18 cellular contexts compared by ENCODE assay signal in genomic region chr5:1017056-1017455, GRCh38. TPM values are rescaled to one million over a fixed set of nuclear protein-coding genes. Genes with fewer than 3 reads are reported as not detected.
A peak's percentile ranks its signal among the peaks of the same experiment; 100 is the strongest.
DNase-seq lines count a peak whose midpoint lies in the region; ATAC-seq, FAIRE-seq and TF ChIP-seq lines count a peak whose summit lies in the region.
"Had no signal": no experiment of that assay in that cellular context is flagged by ENCODE, and none has a peak within 500 bp of the region (broad histone marks: within the 10 kb centered on the region; RNA-seq: fewer than 3 reads in every experiment).

No MANE protein-coding gene starts in this region.

- no peak for ATAC-seq in GM23338
- ATAC-seq: HCT116 had no signal

- no peak overlapping the region for H3K56ac ChIP-seq in H1 (replicated peaks; ENCODE audit: insufficient read length, low read depth, low read length)

- peak; percentile 10 for DNase-seq in left ventricle myocardium inferior
- no peak for DNase-seq in cardiac septum (ENCODE audit: low spot score)
- no peak for DNase-seq in GM23338 (ENCODE audit: low spot score)
- DNase-seq in H1 (ENCODE audit: low read depth in 1 of 2, low spot score in 2 of 2) = no peak
- DNase-seq in neuronal stem cell (ENCODE audit: low spot score) = no peak
- DNase-seq in SKM-1 (lab: John Stamatoyannopoulos, UW; ENCODE audit: unreplicated experiment) = no peak
- DNase-seq in activated effector memory CD4-positive, alpha-beta T cell treated with anti-CD3 and anti-CD28 coated beads, Interleukin-2, amount 50 U/mL, for 16 hours = no peak
- no peak for DNase-seq in cortex of kidney (lab: John Stamatoyannopoulos, UW)
- DNase-seq: 8988T; AML-193; CD4-positive, CD25-positive, alpha-beta regulatory T cell; DMS53; GF-D8 had no signal

- H3K4me1 ChIP-seq in left ventricle myocardium inferior (peaks cover 7% of the 10 kb centered on the region), GM23338 (ENCODE audit: insufficient read depth) (no peaks in the 10 kb centered on the region; the same call in 1 of the 2 replicates), H1 (replicated peaks in 1 of 4; ENCODE audit: control insufficient read depth in 3 of 4, insufficient read depth in 4 of 4, low read length in 3 of 4) (peaks cover 0 to 12% (median 5%) of the 10 kb centered on the region in 4 experiments; a peak in 4 of 7 replicates), neuronal stem cell (ENCODE audit: control insufficient read depth in 2 of 2, insufficient read depth in 1 of 2, low read depth in 1 of 2, low read length in 2 of 2) (peaks cover 10 to 11% of the 10 kb centered on the region in 2 donors)

- no peak for TF ChIP-seq RAD21 in H1 (IDR thresholded peaks at IDR 0.05 in 1 of 2, conservative IDR thresholded peaks at IDR 0.05 in 1 of 2; ENCODE audit: low read depth in 2 of 2, low read length in 2 of 2)

- H3K27ac ChIP-seq in left ventricle myocardium inferior (replicated peaks) (no peak overlapping the region), GM23338 (ENCODE audit: low read depth) (no peak overlapping the region), H1 (ENCODE audit: low read depth, low read length) (no peak overlapping the region), neuronal stem cell (replicated peaks; ENCODE audit: low read length) (no peak overlapping the region)
- H3K27ac ChIP-seq: BLaER1 treated with 17β-estradiol and CSF1 and Interleukin-3, amounts not matched to agents 10 nM and 100 nM; HL-60 had no signal

- no peaks in the 10 kb centered on the region; the same call in 1 of the 2 replicates for H3F3A ChIP-seq in GM23338 (replicated peaks; ENCODE audit: low read depth)

- no peak overlapping the region for H3K4me3 Mint-ChIP-seq in GM23338
- H3K4me3 Mint-ChIP-seq: CD4-positive, CD25-positive, alpha-beta regulatory T cell had no signal

- H3K4ac ChIP-seq in H1 (replicated peaks; ENCODE audit: insufficient read length, low read depth, low read length) (no peak overlapping the region), neuronal stem cell (ENCODE audit: low read length) (no peak overlapping the region)

- H3K36me3 ChIP-seq in left ventricle myocardium inferior (no peaks in the 10 kb centered on the region), GM23338 (ENCODE audit: insufficient read depth) (no peaks in the 10 kb centered on the region), H1 (ENCODE audit: control insufficient read depth in 2 of 4, insufficient read depth in 4 of 4, low read length in 3 of 4) (no peaks in the 10 kb centered on the region), neuronal stem cell (replicated peaks in 1 of 2; ENCODE audit: control insufficient read depth in 2 of 2, insufficient read depth in 2 of 2, low read length in 2 of 2) (no peaks in the 10 kb centered on the region)

- no peaks in the 10 kb centered on the region for H4K20me1 ChIP-seq in GM23338 (replicated peaks; ENCODE audit: insufficient read depth)
- peaks cover 0 to 5% of the 10 kb centered on the region in 2 experiments for H4K20me1 ChIP-seq in H1 (replicated peaks in 1 of 2; ENCODE audit: control insufficient read depth in 1 of 2, insufficient read depth in 2 of 2, low read length in 2 of 2)

- no peak for TF ChIP-seq POLR2A in H1 (IDR thresholded peaks at IDR 0.05; ENCODE audit: control extremely low read depth in 1 of 2, low read depth in 2 of 2, low read length in 2 of 2)

- H4K91ac ChIP-seq in H1 (replicated peaks; ENCODE audit: insufficient read length, low read length) (no peak overlapping the region), neuronal stem cell (ENCODE audit: low read depth, low read length, poor library complexity) (no peak overlapping the region)

- POLR2A ChIA-PET in H1 (lab: Charles Lee; ENCODE audit: partially characterized antibody) = no interaction called here

- H3K23ac ChIP-seq in H1 (ENCODE audit: insufficient read length) (no peak overlapping the region), neuronal stem cell (ENCODE audit: low read depth, low read length, poor library complexity) (no peak overlapping the region)

- peak overlapping the region; percentile 66; the same call in 1 of the 2 replicates for H3K27ac Mint-ChIP-seq in GM23338
- H3K27ac Mint-ChIP-seq: CD4-positive, CD25-positive, alpha-beta regulatory T cell had no signal

- no peak for TF ChIP-seq EP300 in H1 (IDR thresholded peaks at IDR 0.05; ENCODE audit: borderline replicate concordance in 1 of 2, low read depth in 2 of 2, low read length in 2 of 2)

- H3K27me3 ChIP-seq in left ventricle myocardium inferior (ENCODE audit: low read depth) = no peaks in the 10 kb centered on the region
- H3K27me3 ChIP-seq in GM23338 (ENCODE audit: insufficient read depth) = no peaks in the 10 kb centered on the region
- H3K27me3 ChIP-seq in H1 (replicated peaks in 1 of 4; ENCODE audit: control insufficient read depth in 3 of 4, extremely low read depth in 1 of 4, insufficient read depth in 3 of 4, low read length in 3 of 4) = no peaks in the 10 kb centered on the region
- no peaks in the 10 kb centered on the region for H3K27me3 ChIP-seq in neuronal stem cell (ENCODE audit: control insufficient read depth in 3 of 3, insufficient read depth in 3 of 3, low read depth in 1 of 3, low read length in 3 of 3)

- no peak overlapping the region for H2AK5ac ChIP-seq in H1 (ENCODE audit: low read depth, low read length)
- H2AK5ac ChIP-seq in neuronal stem cell (ENCODE audit: low read depth, low read length) = no peak overlapping the region

- peaks cover 12% of the 10 kb centered on the region for H3K4me1 Mint-ChIP-seq in GM23338
- H3K4me1 Mint-ChIP-seq: CD4-positive, CD25-positive, alpha-beta regulatory T cell had no signal

- CTCF ChIA-PET in H1 (lab: Charles Lee; ENCODE audit: partially characterized antibody) = interaction anchor here (0.9 to 3.6 kb wide), 5 partner anchors 10 to 157 kb away, joined by 3 to 22 read pairs (median 5); partner anchors contain the start of gene NKD2

- H3K14ac ChIP-seq in H1 (ENCODE audit: insufficient read length) (no peak overlapping the region), neuronal stem cell (ENCODE audit: low read length) (no peak overlapping the region)

- TF ChIP-seq CTCF in left ventricle myocardium inferior (IDR thresholded peaks at IDR 0.05; ENCODE audit: borderline replicate concordance) = no peak
- no peak for TF ChIP-seq CTCF in GM23338 (conservative IDR thresholded peaks at IDR 0.05; ENCODE audit: low read depth in 2 of 2)
- TF ChIP-seq CTCF in H1 (IDR thresholded peaks at IDR 0.05; ENCODE audit: control extremely low read depth in 1 of 3, insufficient read depth in 1 of 3, low read depth in 1 of 3, low read length in 3 of 3) = no peak

- H3K4me3 ChIP-seq in left ventricle myocardium inferior (no peak overlapping the region), GM23338 (no peak overlapping the region), H1 (ENCODE audit: extremely low read depth in 1 of 4, insufficient read depth in 2 of 4, low read depth in 3 of 4, low read length in 4 of 4) (no peak overlapping the region), neuronal stem cell (ENCODE audit: low read length in 2 of 2) (no peak overlapping the region)
- H3K4me3 ChIP-seq: BLaER1 treated with 17β-estradiol and CSF1 and Interleukin-3, amounts not matched to agents 10 nM and 100 nM had no signal

- no peaks in the 10 kb centered on the region for H3K9me2 ChIP-seq in GM23338 (ENCODE audit: insufficient read depth)

- H3K9me3 ChIP-seq in left ventricle myocardium inferior (replicated peaks) (no peaks in the 10 kb centered on the region), H1 (ENCODE audit: insufficient read depth in 2 of 2, low read depth in 1 of 2, low read length in 1 of 2) (no peaks in the 10 kb centered on the region), neuronal stem cell (replicated peaks in 1 of 2; ENCODE audit: control insufficient read depth in 2 of 2, insufficient read depth in 1 of 2, low read depth in 1 of 2, low read length in 2 of 2) (no peaks in the 10 kb centered on the region)
- H3K9me3 ChIP-seq: BLaER1 treated with 17β-estradiol and CSF1 and Interleukin-3, amounts not matched to agents 10 nM and 100 nM had no signal

- H2AFZ ChIP-seq in GM23338 = no peak overlapping the region
- no peak overlapping the region for H2AFZ ChIP-seq in H1 (ENCODE audit: low read length)
- no peak overlapping the region for H2AFZ ChIP-seq in neuronal stem cell (ENCODE audit: low read length)

- no peak for FAIRE-seq in H1 (lab: Jason Lieb, UNC)
- FAIRE-seq: GM19239, H54 had no signal

- no peak overlapping the region for H3K9ac ChIP-seq in H1 (replicated peaks in 1 of 4; ENCODE audit: extremely low read depth in 1 of 4, low read depth in 3 of 4, low read length in 3 of 4)
- H3K9ac ChIP-seq in neuronal stem cell (ENCODE audit: low read depth, low read length, poor library complexity) = no peak overlapping the region
- H3K9ac ChIP-seq: BLaER1 treated with 17β-estradiol and CSF1 and Interleukin-3, amounts not matched to agents 10 nM and 100 nM had no signal

- no peaks in the 10 kb centered on the region; the same call in 2 of the 3 replicates for H3K36me3 Mint-ChIP-seq in GM23338 (ENCODE audit: low read depth)
- H3K36me3 Mint-ChIP-seq: CD4-positive, CD25-positive, alpha-beta regulatory T cell had no signal

- no peak overlapping the region for H2BK120ac ChIP-seq in H1 (replicated peaks; ENCODE audit: low read depth, low read length)
- H2BK120ac ChIP-seq in neuronal stem cell (ENCODE audit: low read depth, low read length) = no peak overlapping the region

- no peak overlapping the region for H2BK5ac ChIP-seq in H1 (ENCODE audit: low read depth, low read length)
- peak overlapping the region; percentile 30 for H2BK5ac ChIP-seq in neuronal stem cell (ENCODE audit: low read length)

- no peaks in the 10 kb centered on the region for H3K79me2 ChIP-seq in GM23338 (replicated peaks; ENCODE audit: insufficient read depth)
- H3K79me2 ChIP-seq in H1 (ENCODE audit: control insufficient read depth in 1 of 2, insufficient read depth in 2 of 2, low read length in 2 of 2) = no peaks in the 10 kb centered on the region

- no peaks in the 10 kb centered on the region for H3K23me2 ChIP-seq in H1 (ENCODE audit: low read depth, low read length)

- H4K8ac ChIP-seq in H1 (ENCODE audit: extremely low read depth, insufficient read depth, low read length) (peak overlapping the region; percentile 80), neuronal stem cell (ENCODE audit: low read depth, low read length) (no peak overlapping the region)

- H3K27me3 Mint-ChIP-seq in GM23338 (ENCODE audit: insufficient read depth, low read depth, poor library complexity) = peaks cover 9% of the 10 kb centered on the region

- no peak overlapping the region for H4K5ac ChIP-seq in H1 (ENCODE audit: insufficient read length, low read depth, low read length)

- H2BK15ac ChIP-seq in H1 (ENCODE audit: low read length) (no peak overlapping the region), neuronal stem cell (ENCODE audit: low read length) (peak overlapping the region; percentile 30)

- H3K9me3 Mint-ChIP-seq in GM23338 = no peaks in the 10 kb centered on the region
- H3K9me3 Mint-ChIP-seq: CD4-positive, CD25-positive, alpha-beta regulatory T cell had no signal

- WGBS in H1 (ENCODE audit: extremely low coverage in 1 of 2, insufficient coverage in 1 of 2, insufficient read length in 1 of 2, insufficient replicate concordance in 2 of 2, low coverage in 1 of 2, low lambda C conversion rate in 2 of 2, missing lambda C conversion rate in 1 of 2), 2 experiments = 93% methylated on average over 9 of the region's 12 CpGs; no CpG with 5 or more reads in 1 of the 2 experiments
- WGBS in neuronal stem cell (ENCODE audit: extremely low coverage in 2 of 2, insufficient read length in 2 of 2, insufficient replicate concordance in 1 of 2), 2 donors = no CpG with 5 or more reads among the region's 12 CpGs

- H3K18ac ChIP-seq in H1 (ENCODE audit: extremely low read depth, low read length) (no peak overlapping the region), neuronal stem cell (ENCODE audit: low read length) (peak overlapping the region; percentile 48)

- intact Hi-C loops in left ventricle myocardium inferior (cut with micrococcal nuclease) (no loop called here), cardiac septum (cut with DNase I) (loop anchor here (10.0 kb wide), 1 partner anchor 92 kb away; no protein-coding TSS in a partner anchor)

- H3K4me2 ChIP-seq in GM23338 (no peak overlapping the region), H1 (ENCODE audit: insufficient read depth in 1 of 2, low read depth in 2 of 2, low read length in 2 of 2) (no peak overlapping the region), neuronal stem cell (ENCODE audit: insufficient read depth, low read length, poor library complexity, severe bottlenecking) (no peak overlapping the region)

- H2BK20ac ChIP-seq in H1 (ENCODE audit: low read length) = no peak overlapping the region

- H3K79me1 ChIP-seq in H1 (ENCODE audit: low read depth, low read length) = no peaks in the 10 kb centered on the region
- peaks cover 7% of the 10 kb centered on the region for H3K79me1 ChIP-seq in neuronal stem cell (ENCODE audit: low read depth, low read length)

- no peak overlapping the region for H2BK12ac ChIP-seq in H1 (ENCODE audit: low read depth, low read length)
- no peak overlapping the region for H2BK12ac ChIP-seq in neuronal stem cell (ENCODE audit: low read length)

RNA-seq across cellular contexts. Expression of gene NKD2, which starts 8.5 kb away (rescaled TPM):
- 3.7 TPM for total RNA-seq in left ventricle myocardium inferior
- total RNA-seq in cardiac septum = 3.6 TPM
- total RNA-seq in GM23338 (2014; rRNA removed; shearing (Covaris generic)) = 7.3 and 9.0 TPM in 2 replicates
- 10.0 and 11.9 TPM in 2 replicates for polyA plus RNA-seq in GM23338 (2016; fragmentation: Nextera tagmentation; extraction: Ambion mirVana)
- 6.3 and 7.9 TPM in 2 replicates for total RNA-seq in H1 (2021; fragmentation: NEBNext Ultra II Directional; extraction: Animal tissue kit (Norgen Biotek cat#: 25700))
- 5.5 and 7.8 TPM in 2 replicates for polyA plus RNA-seq in H1 (2011; rRNA removed)
- polyA plus RNA-seq in H1 (2011; cell fraction: cytosol; rRNA removed) = 6.4 TPM
- polyA plus RNA-seq in H1 (2011; cell fraction: nucleus; rRNA removed) = 32.5 TPM
- polyA plus RNA-seq in H1 (2012, experiment 1 of 2) = 3.0 to 8.7 TPM (median 8.2 TPM) in 4 replicates
- 3.8 TPM for polyA plus RNA-seq in H1 (2012, experiment 2 of 2)
- 6.7 TPM for polyA plus RNA-seq in H1 (2013, experiment 1 of 2)
- polyA plus RNA-seq in H1 (2013, experiment 2 of 2) = 5.7 TPM
- 1.2 and 1.3 TPM in 2 replicates for polyA minus RNA-seq in H1 (2011; rRNA and poly(A)+ RNA removed)
- 3.6 TPM for polyA minus RNA-seq in H1 (2011; cell fraction: cytosol; rRNA and poly(A)+ RNA removed)
- 4.4 TPM for polyA minus RNA-seq in H1 (2011; cell fraction: nucleus; rRNA and poly(A)+ RNA removed)
- 11.1 TPM for polyA plus RNA-seq in neuronal stem cell (2013, experiment 1 of 2)
- 11.1 TPM for polyA plus RNA-seq in neuronal stem cell (2013, experiment 2 of 2)
- total RNA-seq: CD4-positive, CD25-positive, alpha-beta regulatory T cell had no signal
- polyA plus RNA-seq: CD4-positive, CD25-positive, alpha-beta regulatory T cell had no signal
